Comparison of ENCODE assay signal across 8 cellular contexts in the genomic region with DNA sequence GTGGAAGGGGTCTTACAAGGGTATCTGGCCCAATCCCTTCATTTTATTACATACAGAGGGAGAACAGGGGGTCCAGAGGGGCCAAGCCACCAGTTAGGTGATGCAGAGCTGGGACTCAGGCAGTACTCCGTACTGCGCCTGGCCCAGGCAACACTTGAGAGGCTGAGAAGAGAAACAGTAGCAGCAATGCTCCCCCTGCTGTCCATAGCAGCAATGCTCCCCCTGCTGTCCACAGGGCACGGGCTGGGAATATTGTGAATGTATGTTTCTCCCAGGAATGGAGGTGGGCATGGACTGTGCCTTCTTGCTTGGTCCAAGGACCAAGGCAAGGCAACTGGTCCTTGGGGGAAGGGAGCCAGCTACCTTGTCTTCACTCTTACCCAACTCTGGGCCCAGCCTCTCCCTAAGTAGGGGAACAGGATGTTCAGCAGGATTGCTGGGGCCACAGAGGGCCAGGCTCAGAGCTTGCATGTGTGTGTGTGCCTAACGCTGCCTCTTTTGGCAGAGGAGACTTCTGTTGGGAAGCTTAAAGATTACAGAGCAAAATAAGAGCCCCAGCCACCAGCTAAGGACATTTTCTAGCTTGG. TPM values are rescaled to one million over a fixed set of nuclear protein-coding genes. Genes with fewer than 3 reads are reported as not detected.
DNase-seq lines count a peak whose midpoint lies in the region; ATAC-seq, FAIRE-seq and TF ChIP-seq lines count a peak whose summit lies in the region.

No MANE protein-coding gene starts in this region.

- TF ChIP-seq POLR2A in Peyer's patch (IDR thresholded peaks at IDR 0.05): no peak

- no TSS peak for BruUV-seq in MCF 10A (replicated peaks; lab: Mats Ljungman, UMichigan)

- no peaks in the 10 kb centered on the region for H3K9me3 ChIP-seq in Peyer's patch
- H3K9me3 ChIP-seq in kidney (ENCODE audit: control insufficient read depth in 1 of 2, low read length in 2 of 2): no peaks in the 10 kb centered on the region

- H3K27me3 Mint-ChIP-seq in HFFc6 (ENCODE audit: insufficient read depth) (no peaks in the 10 kb centered on the region; the same call in 1 of the 2 replicates), MCF 10A (ENCODE audit: insufficient read depth, unreplicated experiment) (no peaks in the 10 kb centered on the region)

- peaks cover 96% of the 10 kb centered on the region for H3K4me1 Mint-ChIP-seq in HFFc6 (ENCODE audit: low read depth)
- H3K4me1 Mint-ChIP-seq in MCF 10A (ENCODE audit: insufficient read depth, unreplicated experiment): peaks cover 70% of the 10 kb centered on the region
- peaks cover 74% of the 10 kb centered on the region for H3K4me1 Mint-ChIP-seq in stimulated activated effector memory CD8-positive, alpha-beta T cell treated with anti-CD3 and anti-CD28 coated beads, Interleukin-12 subunit alpha, Interleukin-12 subunit beta, amount 100 ng/mL, for 72 hours

- CTCF ChIA-PET in MCF 10A (lab: Yijun Ruan, JAX): interaction anchor here (0.6 to 16.2 kb wide), 23 partner anchors 10 to 1302 kb away, joined by 3 to 374 read pairs (median 4); a partner anchor contains a TSS

- peak overlapping the region in 1 of 2 donors; percentile 10 for H3K9ac ChIP-seq in kidney (ENCODE audit: low read length in 2 of 2)

- TF ChIP-seq CTCF in HFFc6 (IDR thresholded peaks at IDR 0.05) (peak; percentile 86), Peyer's patch (IDR thresholded peaks at IDR 0.05) (peak in 4 of 6 experiments; percentile 41 to 79 (median 74)), MCF 10A (IDR thresholded peaks at IDR 0.05; ENCODE audit: unreplicated experiment) (peak; percentile 79), kidney (IDR thresholded peaks at IDR 0.05; ENCODE audit: borderline replicate concordance, extremely low read depth, insufficient read depth) (peak; percentile 80)

- no peak overlapping the region for H3K4me3 ChIP-seq in Peyer's patch
- H3K4me3 ChIP-seq in kidney (ENCODE audit: low read length in 2 of 2): no peak overlapping the region

- H3K36me3 Mint-ChIP-seq in HFFc6 (ENCODE audit: low read depth): peaks cover 19% of the 10 kb centered on the region; the same call in 1 of the 2 replicates
- peaks cover 6% of the 10 kb centered on the region for H3K36me3 Mint-ChIP-seq in MCF 10A (ENCODE audit: insufficient read depth, unreplicated experiment)
- H3K36me3 Mint-ChIP-seq in stimulated activated effector memory CD8-positive, alpha-beta T cell treated with anti-CD3 and anti-CD28 coated beads, Interleukin-12 subunit alpha, Interleukin-12 subunit beta, amount 100 ng/mL, for 72 hours: peaks cover 18% of the 10 kb centered on the region

- H3K27ac ChIP-seq in Peyer's patch (peak overlapping the region in 2 of 4 donors; percentile 36 to 82), kidney (ENCODE audit: low read depth in 2 of 2, low read length in 2 of 2) (no peak overlapping the region)

- no peaks in the 10 kb centered on the region for H3K27me3 ChIP-seq in Peyer's patch

- H3K4me3 Mint-ChIP-seq in HFFc6 (peak overlapping the region; percentile 32; the same call in 1 of the 2 replicates), MCF 10A (ENCODE audit: unreplicated experiment) (peak overlapping the region; percentile 72)
- H3K4me3 Mint-ChIP-seq in stimulated activated effector memory CD8-positive, alpha-beta T cell treated with anti-CD3 and anti-CD28 coated beads, Interleukin-12 subunit alpha, Interleukin-12 subunit beta, amount 100 ng/mL, for 72 hours: peak overlapping the region; percentile 69

- POLR2A ChIA-PET in MCF 10A (lab: Yijun Ruan, JAX): interaction anchor here (0.5 to 13.4 kb wide), 35 partner anchors 8 to 646 kb away, joined by 3 to 468 read pairs (median 6); a partner anchor contains a TSS

- DNase-seq in COR-L47 (lab: John Stamatoyannopoulos, UW) (peak; percentile 28), HFFc6 (peak; percentile 49), Peyer's patch (peak in 2 of 3 donors; percentile 65 to 68), MCF 10A (ENCODE audit: unreplicated experiment) (peak; percentile 99), kidney (no peak)
- DNase-seq in stimulated activated effector memory CD8-positive, alpha-beta T cell treated with anti-CD3 and anti-CD28 coated beads, Interleukin-12 subunit alpha, Interleukin-12 subunit beta, amount 100 ng/mL, for 72 hours (ENCODE audit: low spot score in 2 of 2): peak in 1 of 2 donors; percentile 65

- no peaks in the 10 kb centered on the region for H3K36me3 ChIP-seq in Peyer's patch
- peaks cover 0 to 8% of the 10 kb centered on the region in 2 donors for H3K36me3 ChIP-seq in kidney (ENCODE audit: control insufficient read depth in 1 of 2, insufficient read depth in 2 of 2, low read length in 2 of 2)

- ATAC-seq in stimulated activated effector memory CD8-positive, alpha-beta T cell treated with anti-CD3 and anti-CD28 coated beads, Interleukin-12 subunit alpha, Interleukin-12 subunit beta, amount 100 ng/mL, for 72 hours: no peak
- ATAC-seq in GM19324 (IDR thresholded peaks at IDR 0.05; ENCODE audit: low FRiP score, unreplicated experiment) (no peak), HG02588 (IDR thresholded peaks at IDR 0.05; ENCODE audit: unreplicated experiment) (no peak)

- H3K4me1 ChIP-seq in Peyer's patch (peaks cover 0 to 35% (median 1%) of the 10 kb centered on the region in 4 donors), kidney (ENCODE audit: control insufficient read depth in 1 of 2, insufficient read depth in 1 of 2, low read depth in 1 of 2, low read length in 2 of 2) (peaks cover 8 to 15% of the 10 kb centered on the region in 2 donors)

- intact Hi-C loops in MCF 10A (cut with micrococcal nuclease): loop anchor here (1.0 kb wide), 1 partner anchor 162 kb away; no protein-coding TSS in a partner anchor
- intact Hi-C loops in kidney (cut with DNase I): no loop called here

- FAIRE-seq in kidney (lab: Jason Lieb, UNC): no peak

- peak overlapping the region; percentile 93 for H3K27ac Mint-ChIP-seq in HFFc6
- peak overlapping the region; percentile 94 for H3K27ac Mint-ChIP-seq in MCF 10A (ENCODE audit: low read depth, unreplicated experiment)
- peak overlapping the region; percentile 95 for H3K27ac Mint-ChIP-seq in stimulated activated effector memory CD8-positive, alpha-beta T cell treated with anti-CD3 and anti-CD28 coated beads, Interleukin-12 subunit alpha, Interleukin-12 subunit beta, amount 100 ng/mL, for 72 hours

- no peaks in the 10 kb centered on the region for H3K9me3 Mint-ChIP-seq in HFFc6
- H3K9me3 Mint-ChIP-seq in MCF 10A (ENCODE audit: unreplicated experiment): no peaks in the 10 kb centered on the region
- no peaks in the 10 kb centered on the region for H3K9me3 Mint-ChIP-seq in stimulated activated effector memory CD8-positive, alpha-beta T cell treated with anti-CD3 and anti-CD28 coated beads, Interleukin-12 subunit alpha, Interleukin-12 subunit beta, amount 100 ng/mL, for 72 hours

RNA-seq across cellular contexts. Expression of a gene that starts 14.8 kb away (rescaled TPM):
- not detected for total RNA-seq in HFFc6 (2021; fragmentation: NEBNext Ultra II Directional; extraction: Animal tissue kit (Norgen Biotek cat#: 25700))
- total RNA-seq in Peyer's patch (not detected), MCF 10A (2022) (not detected in 2 replicates), kidney (not detected)
- not detected for polyA plus RNA-seq in kidney (ENCODE audit: insufficient read depth, low read depth, low replicate concordance)

RNA-seq across cellular contexts. Expression of a gene that starts 22.5 kb away (rescaled TPM):
- 100 to 1,000 TPM; 176 to 194 (median 185) TPM for total RNA-seq in HFFc6 (2021; fragmentation: NEBNext Ultra II Directional; extraction: Animal tissue kit (Norgen Biotek cat#: 25700))
- total RNA-seq in Peyer's patch: 100 to 1,000 TPM in 3 of 4 donors, 10 to 100 TPM in 1; 77.6 to 196 (median 157) TPM
- total RNA-seq in MCF 10A (2022): 322 and 354 TPM in 2 replicates
- total RNA-seq in kidney: 114 TPM
- polyA plus RNA-seq in kidney (ENCODE audit: insufficient read depth, low read depth, low replicate concordance): 254 TPM

RNA-seq across cellular contexts. Expression of a gene that starts 29.1 kb away (rescaled TPM):
- 100 to 1,000 TPM in 4 of 6 experiments, 10 to 100 TPM in 2; 91.7 to 117 (median 105) TPM for total RNA-seq in HFFc6 (2021; fragmentation: NEBNext Ultra II Directional; extraction: Animal tissue kit (Norgen Biotek cat#: 25700))
- total RNA-seq in Peyer's patch: 10 to 100 TPM; 23.1 to 86.1 (median 58.6) TPM
- 43.2 and 52.2 TPM in 2 replicates for total RNA-seq in MCF 10A (2022)
- 127 TPM for total RNA-seq in kidney
- polyA plus RNA-seq in kidney (ENCODE audit: insufficient read depth, low read depth, low replicate concordance): 248 TPM
